ENCODE assay signal across 8 cellular contexts in genomic region chr17:40065041-40065770, GRCh38. TPM values are rescaled to one million over a fixed set of nuclear protein-coding genes. Genes with fewer than 3 reads are reported as not detected.
A peak's percentile ranks its signal among the peaks of the same experiment; 100 is the strongest.
DNase-seq lines count a peak whose midpoint lies in the region; ATAC-seq and TF ChIP-seq lines count a peak whose summit lies in the region.

No MANE protein-coding gene starts in this region.

- H3K9ac ChIP-seq in skeletal muscle tissue (ENCODE audit: low read depth in 1 of 3, low read length in 3 of 3): peak overlapping the region; percentile 90 to 100 (median 95)

- no peaks in the 10 kb centered on the region for H3K9me2 ChIP-seq in GM23338 (ENCODE audit: insufficient read depth)
- no peaks in the 10 kb centered on the region for H3K9me2 ChIP-seq in hepatocyte (replicated peaks; ENCODE audit: insufficient read depth)

- peaks cover 75% of the 10 kb centered on the region for H3K4me1 Mint-ChIP-seq in GM23338
- H3K4me1 Mint-ChIP-seq in activated T-helper 17 cell treated with anti-CD3 and anti-CD28 coated beads, Interleukin-2, amount 50 U/mL, for 72 hours: peaks cover 42% of the 10 kb centered on the region

- no peaks in the 10 kb centered on the region for H3K9me3 Mint-ChIP-seq in GM23338
- H3K9me3 Mint-ChIP-seq in activated T-helper 17 cell treated with anti-CD3 and anti-CD28 coated beads, Interleukin-2, amount 50 U/mL, for 72 hours: no peaks in the 10 kb centered on the region

- DNase-seq in GM23338 (ENCODE audit: low spot score) (no peak), hepatocyte (ENCODE audit: low spot score) (no peak), AG08395 (ENCODE audit: low spot score) (no peak), activated gamma-delta T cell treated with Interleukin-2 at 50 U/mL for 16 hours (no peak), DMS114 treated with DMSO at 0.1 percent for 48 hours (lab: John Stamatoyannopoulos, UW; ENCODE audit: unreplicated experiment) (no peak)

- H3K4me3 Mint-ChIP-seq in GM23338: peak overlapping the region; percentile 82
- peak overlapping the region; percentile 80 for H3K4me3 Mint-ChIP-seq in activated T-helper 17 cell treated with anti-CD3 and anti-CD28 coated beads, Interleukin-2, amount 50 U/mL, for 72 hours

- H2AFZ ChIP-seq in GM23338 (no peak overlapping the region), hepatocyte (no peak overlapping the region)

- TF ChIP-seq CTCF in GM23338 (conservative IDR thresholded peaks at IDR 0.05; ENCODE audit: low read depth in 2 of 2): no peak
- no peak for TF ChIP-seq CTCF in hepatocyte (IDR thresholded peaks at IDR 0.05; ENCODE audit: poor library complexity)

- no peaks in the 10 kb centered on the region for H3K9me3 ChIP-seq in hepatocyte (ENCODE audit: low read depth)
- no peaks in the 10 kb centered on the region for H3K9me3 ChIP-seq in skeletal muscle tissue (ENCODE audit: control insufficient read depth in 3 of 3, low read length in 3 of 3)

- H3K27me3 ChIP-seq in GM23338 (ENCODE audit: insufficient read depth) (peaks cover 20% of the 10 kb centered on the region), hepatocyte (no peaks in the 10 kb centered on the region), skeletal muscle tissue (ENCODE audit: control insufficient read depth in 3 of 3, insufficient read depth in 3 of 3, low read length in 3 of 3) (no peaks in the 10 kb centered on the region)

- peak overlapping the region; percentile 39; the same call in 1 of the 2 replicates for H3K4me3 ChIP-seq in GM23338
- peak overlapping the region; percentile 100 for H3K4me3 ChIP-seq in hepatocyte
- peak overlapping the region; percentile 83 to 93 (median 92) for H3K4me3 ChIP-seq in skeletal muscle tissue (ENCODE audit: low read length in 3 of 3)

- H4K20me1 ChIP-seq in GM23338 (replicated peaks; ENCODE audit: insufficient read depth): no peaks in the 10 kb centered on the region
- peaks cover 4% of the 10 kb centered on the region for H4K20me1 ChIP-seq in hepatocyte (ENCODE audit: insufficient read depth, poor library complexity, severe bottlenecking)

- H3F3A ChIP-seq in GM23338 (replicated peaks; ENCODE audit: low read depth): 0 out of 2 replicates have a peak, but pooled peaks cover 26% of the 10 kb centered on the region

- peaks cover 33% of the 10 kb centered on the region for H3K27me3 Mint-ChIP-seq in GM23338 (ENCODE audit: insufficient read depth, low read depth, poor library complexity)
- H3K27me3 Mint-ChIP-seq in activated T-helper 17 cell treated with anti-CD3 and anti-CD28 coated beads, Interleukin-2, amount 50 U/mL, for 72 hours: no peaks in the 10 kb centered on the region

- no peaks in the 10 kb centered on the region for H3K36me3 Mint-ChIP-seq in GM23338 (ENCODE audit: low read depth)
- no peaks in the 10 kb centered on the region for H3K36me3 Mint-ChIP-seq in activated T-helper 17 cell treated with anti-CD3 and anti-CD28 coated beads, Interleukin-2, amount 50 U/mL, for 72 hours (ENCODE audit: low read depth)

- H3K36me3 ChIP-seq in GM23338 (ENCODE audit: insufficient read depth) (no peaks in the 10 kb centered on the region), hepatocyte (replicated peaks; ENCODE audit: insufficient read depth, low read depth) (no peaks in the 10 kb centered on the region), skeletal muscle tissue (ENCODE audit: control insufficient read depth in 3 of 3, insufficient read depth in 3 of 3, low read length in 3 of 3) (peaks cover 0 to 3% (median 0%) of the 10 kb centered on the region in 3 donors)

- H3K4me2 ChIP-seq in GM23338 (peak overlapping the region; percentile 89), hepatocyte (peak overlapping the region; percentile 94)

- 36% methylated on average over 8 of the region's 9 CpGs for WGBS in hepatocyte (ENCODE audit: low lambda C conversion rate, missing lambda C conversion rate)

- H3K27ac ChIP-seq in GM23338 (ENCODE audit: low read depth) (no peak overlapping the region), hepatocyte (peak overlapping the region; percentile 88), skeletal muscle tissue (ENCODE audit: low read depth, low read length) (peak overlapping the region; percentile 99)

- 0 out of 2 replicates have a peak, but pooled peaks cover 7% of the 10 kb centered on the region for H3K79me2 ChIP-seq in GM23338 (replicated peaks; ENCODE audit: insufficient read depth)
- peaks cover 67% of the 10 kb centered on the region for H3K79me2 ChIP-seq in hepatocyte

- no peak overlapping the region for H3K27ac Mint-ChIP-seq in GM23338
- H3K27ac Mint-ChIP-seq in activated T-helper 17 cell treated with anti-CD3 and anti-CD28 coated beads, Interleukin-2, amount 50 U/mL, for 72 hours: peak overlapping the region; percentile 45

- ATAC-seq in GM23338 (no peak), HG02588 (IDR thresholded peaks at IDR 0.05; ENCODE audit: unreplicated experiment) (no peak)
- no peak for ATAC-seq in activated T-helper 17 cell treated with anti-CD3 and anti-CD28 coated beads, Interleukin-2, amount 50 U/mL, for 72 hours (replicated peaks)

- H3K4me1 ChIP-seq in GM23338 (ENCODE audit: insufficient read depth) (peaks cover 55% of the 10 kb centered on the region), hepatocyte (ENCODE audit: insufficient read depth) (peaks cover 55% of the 10 kb centered on the region), skeletal muscle tissue (ENCODE audit: control insufficient read depth in 3 of 3, insufficient read depth in 3 of 3, low read length in 3 of 3) (peaks cover 65 to 77% (median 69%) of the 10 kb centered on the region in 3 donors)

TF ChIP-seq in GM23338, 12 proteins besides CTCF, POLR2A, EP300 and RAD21 (continues in another document):
- no peak for TF ChIP-seq ZNF331 (CRISPR knock-in tag; IDR thresholded peaks at IDR 0.05; ENCODE audit: low read depth)
- TF ChIP-seq NANOG (IDR thresholded peaks at IDR 0.05; ENCODE audit: borderline replicate concordance): no peak
- no peak for TF ChIP-seq EZH2phosphoT487 (IDR thresholded peaks at IDR 0.05; ENCODE audit: unreplicated experiment)
- TF ChIP-seq JUNB (IDR thresholded peaks at IDR 0.05; ENCODE audit: unreplicated experiment): no peak
- no peak for TF ChIP-seq POLR2AphosphoS5 (IDR thresholded peaks at IDR 0.05; ENCODE audit: low read depth)
- no peak for TF ChIP-seq REST (IDR thresholded peaks at IDR 0.05; ENCODE audit: unreplicated experiment)

RNA-seq across cellular contexts. Expression of gene THRA, which starts 2.4 kb away (rescaled TPM):
- total RNA-seq in GM23338 (2014; rRNA removed; shearing (Covaris generic)): 9.6 and 10.5 TPM in 2 replicates
- polyA plus RNA-seq in GM23338 (2016; fragmentation: Nextera tagmentation; extraction: Ambion mirVana) (3.4 and 3.6 TPM in 2 replicates), hepatocyte (20.7 and 22.5 TPM in 2 replicates)
- total RNA-seq in activated T-helper 17 cell treated with anti-CD3 and anti-CD28 coated beads, Interleukin-2, amount 50 U/mL, for 72 hours: 10 to 100 TPM; 10.3 to 14.4 TPM
- total RNA-seq in hepatocyte (35.3 and 40.2 TPM in 2 replicates), skeletal muscle tissue (30.8 TPM)

RNA-seq across cellular contexts. Expression of gene MED24, which starts 11.0 kb away (rescaled TPM):
- 88.9 and 95.1 TPM in 2 replicates for total RNA-seq in GM23338 (2014; rRNA removed; shearing (Covaris generic))
- polyA plus RNA-seq in GM23338 (2016; fragmentation: Nextera tagmentation; extraction: Ambion mirVana) (44.4 and 44.8 TPM in 2 replicates), hepatocyte (69.8 and 69.9 TPM in 2 replicates)
- 100 to 1,000 TPM in 1 of 2 donors, 10 to 100 TPM in 1; 83.5 to 140 TPM for total RNA-seq in activated T-helper 17 cell treated with anti-CD3 and anti-CD28 coated beads, Interleukin-2, amount 50 U/mL, for 72 hours
- total RNA-seq in hepatocyte (55.7 and 66.8 TPM in 2 replicates), skeletal muscle tissue (25.6 TPM)

RNA-seq across cellular contexts. Expression of gene NR1D1, which starts 35.2 kb away (rescaled TPM):
- 3.6 and 4.2 TPM in 2 replicates for total RNA-seq in GM23338 (2014; rRNA removed; shearing (Covaris generic))
- polyA plus RNA-seq in GM23338 (2016; fragmentation: Nextera tagmentation; extraction: Ambion mirVana): 3.1 and 3.3 TPM in 2 replicates
- total RNA-seq in activated T-helper 17 cell treated with anti-CD3 and anti-CD28 coated beads, Interleukin-2, amount 50 U/mL, for 72 hours: 10 to 100 TPM; 12.2 to 21.8 TPM
- 2.3 and 3.0 TPM in 2 replicates for total RNA-seq in hepatocyte
- polyA plus RNA-seq in hepatocyte: 6.9 and 7.1 TPM in 2 replicates
- 1.0 TPM for total RNA-seq in skeletal muscle tissue

RNA-seq across cellular contexts. Expression of gene CSF3, which starts 50.0 kb away (rescaled TPM):
- total RNA-seq in GM23338 (2014; rRNA removed; shearing (Covaris generic)): 1.2 TPM in 1 of 2 replicates, not detected in the other
- polyA plus RNA-seq in GM23338 (2016; fragmentation: Nextera tagmentation; extraction: Ambion mirVana) (not detected in 2 replicates), hepatocyte (0.36 TPM in 1 of 2 replicates, not detected in the other)
- not detected for total RNA-seq in activated T-helper 17 cell treated with anti-CD3 and anti-CD28 coated beads, Interleukin-2, amount 50 U/mL, for 72 hours
- total RNA-seq in hepatocyte (0.12 TPM in 1 of 2 replicates, not detected in the other), skeletal muscle tissue (0.52 TPM)

RNA-seq across cellular contexts. Expression of gene MSL1, which starts 56.6 kb away (rescaled TPM):
- 52.5 and 56.5 TPM in 2 replicates for total RNA-seq in GM23338 (2014; rRNA removed; shearing (Covaris generic))
- polyA plus RNA-seq in GM23338 (2016; fragmentation: Nextera tagmentation; extraction: Ambion mirVana): 14.3 and 16.2 TPM in 2 replicates
- total RNA-seq in activated T-helper 17 cell treated with anti-CD3 and anti-CD28 coated beads, Interleukin-2, amount 50 U/mL, for 72 hours: 100 to 1,000 TPM in 1 of 2 donors, 10 to 100 TPM in 1; 80.5 to 114 TPM
- 71.9 and 81.6 TPM in 2 replicates for total RNA-seq in hepatocyte
- polyA plus RNA-seq in hepatocyte: 26.7 and 31.4 TPM in 2 replicates
- 53.8 TPM for total RNA-seq in skeletal muscle tissue

Comparison
In these comparisons a context has a peak if more than half of its experiments do, and no peak if none do; other contexts are left out.
1. H3K4me3 ChIP-seq: peak in every context shown above with its lines; median percentile 100 in hepatocyte; 92 in skeletal muscle tissue; 39 in GM23338.